In the genomic region with DNA sequence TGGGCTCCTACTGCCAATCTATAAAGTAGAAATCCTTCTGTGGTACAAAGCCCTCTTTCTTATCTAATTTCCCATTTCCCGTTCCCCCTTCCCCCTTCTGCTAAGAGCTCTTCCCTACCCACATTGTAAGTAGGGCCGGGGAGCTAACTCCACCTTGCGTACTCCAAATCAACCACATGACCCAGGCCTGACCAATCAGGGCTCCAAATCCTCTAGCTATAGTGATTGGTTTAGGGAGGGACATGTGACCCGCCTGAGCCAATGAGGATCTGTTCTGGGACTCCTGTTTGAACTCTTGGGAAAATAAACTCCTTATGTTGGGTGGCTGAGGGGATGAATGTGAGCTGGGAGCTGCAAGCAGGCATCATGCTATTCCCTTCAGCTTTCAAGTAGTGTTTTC, we compare ENCODE assay signal across 1 cellular context.
A peak's percentile ranks its signal among the peaks of the same experiment; 100 is the strongest.
TF ChIP-seq lines count a peak whose summit lies in the region.

No MANE protein-coding gene starts in this region.

TF ChIP-seq in HepG2, 621 proteins besides CTCF, POLR2A, EP300 and RAD21 (continued from another document):
- TF ChIP-seq, protein P1, sequence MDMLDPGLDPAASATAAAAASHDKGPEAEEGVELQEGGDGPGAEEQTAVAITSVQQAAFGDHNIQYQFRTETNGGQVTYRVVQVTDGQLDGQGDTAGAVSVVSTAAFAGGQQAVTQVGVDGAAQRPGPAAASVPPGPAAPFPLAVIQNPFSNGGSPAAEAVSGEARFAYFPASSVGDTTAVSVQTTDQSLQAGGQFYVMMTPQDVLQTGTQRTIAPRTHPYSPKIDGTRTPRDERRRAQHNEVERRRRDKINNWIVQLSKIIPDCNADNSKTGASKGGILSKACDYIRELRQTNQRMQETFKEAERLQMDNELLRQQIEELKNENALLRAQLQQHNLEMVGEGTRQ (IDR thresholded peaks at IDR 0.05; ENCODE audit: low read depth, low read length), result peak; percentile 90
- TF ChIP-seq, protein P1 (CRISPR knock-in tag; IDR thresholded peaks at IDR 0.05; ENCODE audit: borderline replicate concordance), result peak; percentile 90; the same call in 1 of the 2 replicates
- TF ChIP-seq TBX3 (IDR thresholded peaks at IDR 0.05; ENCODE audit: borderline replicate concordance), result no peak
- TF ChIP-seq NFYB (CRISPR knock-in tag; IDR thresholded peaks at IDR 0.05), result peak; percentile 76
- peak; percentile 87 for TF ChIP-seq NFYC (CRISPR knock-in tag; IDR thresholded peaks at IDR 0.05)
- TF ChIP-seq ZFYVE20 (CRISPR knock-in tag; IDR thresholded peaks at IDR 0.05; ENCODE audit: borderline replicate concordance, low read depth), result 0 out of 2 replicates have a peak, but pooled peaks have one; percentile 48
- no peak for TF ChIP-seq NCOA1 (CRISPR knock-in tag; IDR thresholded peaks at IDR 0.05)
- no peak for TF ChIP-seq FOXM1 (CRISPR knock-in tag; IDR thresholded peaks at IDR 0.05)
- TF ChIP-seq NFKBIZ (CRISPR knock-in tag; IDR thresholded peaks at IDR 0.05), result no peak
- TF ChIP-seq, protein P2, sequence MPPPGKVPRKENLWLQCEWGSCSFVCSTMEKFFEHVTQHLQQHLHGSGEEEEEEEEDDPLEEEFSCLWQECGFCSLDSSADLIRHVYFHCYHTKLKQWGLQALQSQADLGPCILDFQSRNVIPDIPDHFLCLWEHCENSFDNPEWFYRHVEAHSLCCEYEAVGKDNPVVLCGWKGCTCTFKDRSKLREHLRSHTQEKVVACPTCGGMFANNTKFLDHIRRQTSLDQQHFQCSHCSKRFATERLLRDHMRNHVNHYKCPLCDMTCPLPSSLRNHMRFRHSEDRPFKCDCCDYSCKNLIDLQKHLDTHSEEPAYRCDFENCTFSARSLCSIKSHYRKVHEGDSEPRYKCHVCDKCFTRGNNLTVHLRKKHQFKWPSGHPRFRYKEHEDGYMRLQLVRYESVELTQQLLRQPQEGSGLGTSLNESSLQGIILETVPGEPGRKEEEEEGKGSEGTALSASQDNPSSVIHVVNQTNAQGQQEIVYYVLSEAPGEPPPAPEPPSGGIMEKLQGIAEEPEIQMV (CRISPR knock-in tag; IDR thresholded peaks at IDR 0.05; ENCODE audit: low read depth), result no peak
- TF ChIP-seq, protein P3, sequence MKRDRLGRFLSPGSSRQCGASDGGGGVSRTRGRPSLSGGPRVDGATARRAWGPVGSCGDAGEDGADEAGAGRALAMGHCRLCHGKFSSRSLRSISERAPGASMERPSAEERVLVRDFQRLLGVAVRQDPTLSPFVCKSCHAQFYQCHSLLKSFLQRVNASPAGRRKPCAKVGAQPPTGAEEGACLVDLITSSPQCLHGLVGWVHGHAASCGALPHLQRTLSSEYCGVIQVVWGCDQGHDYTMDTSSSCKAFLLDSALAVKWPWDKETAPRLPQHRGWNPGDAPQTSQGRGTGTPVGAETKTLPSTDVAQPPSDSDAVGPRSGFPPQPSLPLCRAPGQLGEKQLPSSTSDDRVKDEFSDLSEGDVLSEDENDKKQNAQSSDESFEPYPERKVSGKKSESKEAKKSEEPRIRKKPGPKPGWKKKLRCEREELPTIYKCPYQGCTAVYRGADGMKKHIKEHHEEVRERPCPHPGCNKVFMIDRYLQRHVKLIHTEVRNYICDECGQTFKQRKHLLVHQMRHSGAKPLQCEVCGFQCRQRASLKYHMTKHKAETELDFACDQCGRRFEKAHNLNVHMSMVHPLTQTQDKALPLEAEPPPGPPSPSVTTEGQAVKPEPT (CRISPR knock-in tag; IDR thresholded peaks at IDR 0.05; ENCODE audit: low read depth), result no peak
- peak; percentile 38; the same call in 1 of the 2 replicates for TF ChIP-seq ZMYM4 (CRISPR knock-in tag; IDR thresholded peaks at IDR 0.05)
